In the genomic region with DNA sequence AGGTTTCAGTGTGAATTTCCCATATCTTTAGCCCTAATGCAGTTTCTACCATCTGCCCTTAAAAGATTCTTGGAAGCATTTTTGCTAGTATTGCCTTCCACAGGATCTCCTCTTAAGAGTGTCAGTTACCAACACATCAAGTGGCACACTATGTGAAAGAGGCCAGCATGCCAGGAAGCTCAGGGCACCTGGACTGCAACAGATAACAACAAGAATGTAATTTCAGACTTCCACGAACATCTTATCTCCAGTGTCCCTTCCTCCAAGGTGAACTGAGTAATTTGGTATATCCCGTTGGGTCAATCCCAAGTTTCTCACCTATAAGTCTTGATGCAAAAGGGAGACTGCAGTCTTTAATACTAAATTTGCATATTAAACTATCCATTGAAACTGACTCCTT, we compare ENCODE assay signal across 22 cellular contexts. TPM values are rescaled to one million over a fixed set of nuclear protein-coding genes. Genes with fewer than 3 reads are reported as not detected.
DNase-seq lines count a peak whose midpoint lies in the region; ATAC-seq and TF ChIP-seq lines count a peak whose summit lies in the region.
"Had no signal": no experiment of that assay in that cellular context is flagged by ENCODE, and none has a peak within 500 bp of the region (broad histone marks: within the 10 kb centered on the region; RNA-seq: fewer than 3 reads in every experiment).

No MANE protein-coding gene starts in this region.

- H3K36me3 Mint-ChIP-seq in endothelial cell (ENCODE audit: low read depth, unreplicated experiment), result no peaks in the 10 kb centered on the region
- H3K36me3 Mint-ChIP-seq: natural killer cell treated with Interleukin-12 subunit alpha and Interleukin-12 subunit beta and Interleukin-15 and Interleukin-18, amount 100 ng/mL, for 72 hours had no signal

- H3K27ac Mint-ChIP-seq in endothelial cell (ENCODE audit: unreplicated experiment), result peak overlapping the region; percentile 76
- H3K27ac Mint-ChIP-seq: activated CD8-positive, alpha-beta T cell treated with anti-CD3 and anti-CD28 coated beads, Interleukin-2, amount 10 ng/mL, durations not matched to agents 7 days and 5 days; activated naive CD4-positive, alpha-beta T cell treated with anti-CD3 and anti-CD28 coated beads for 36 hours; natural killer cell treated with Interleukin-12 subunit alpha and Interleukin-12 subunit beta and Interleukin-15 and Interleukin-18, amount 100 ng/mL, for 72 hours; T-helper 1 cell treated with Interleukin-12 subunit alpha and Interleukin-12 subunit beta and Interleukin-4 antibody, amounts not matched to agents 30 μg/mL and 1 μg/mL, for 36 hours had no signal

- CTCF ChIA-PET in Panc1 (lab: Charles Lee), result no interaction called here

- H3K36me3 ChIP-seq in left ventricle myocardium inferior (peaks cover 6% of the 10 kb centered on the region), Panc1 (ENCODE audit: control insufficient read depth, insufficient read depth, low read length) (no peaks in the 10 kb centered on the region), body of pancreas (replicated peaks in 1 of 2; ENCODE audit: insufficient read depth in 1 of 2, low read depth in 2 of 2) (no peaks in the 10 kb centered on the region)
- H3K36me3 ChIP-seq: BE2C had no signal

- H3K9me3 ChIP-seq in left ventricle myocardium inferior (replicated peaks) (no peaks in the 10 kb centered on the region), Panc1 (ENCODE audit: control insufficient read depth, insufficient read depth, low read depth, low read length) (no peaks in the 10 kb centered on the region), body of pancreas (no peaks in the 10 kb centered on the region)
- H3K9me3 ChIP-seq: BE2C, transverse colon had no signal

- no peaks in the 10 kb centered on the region for H3K9me3 Mint-ChIP-seq in endothelial cell (ENCODE audit: unreplicated experiment)
- H3K9me3 Mint-ChIP-seq: activated naive CD4-positive, alpha-beta T cell treated with anti-CD3 and anti-CD28 coated beads for 36 hours; natural killer cell treated with Interleukin-12 subunit alpha and Interleukin-12 subunit beta and Interleukin-15 and Interleukin-18, amount 100 ng/mL, for 72 hours; T-helper 1 cell treated with Interleukin-12 subunit alpha and Interleukin-12 subunit beta and Interleukin-4 antibody, amounts not matched to agents 30 μg/mL and 1 μg/mL, for 36 hours had no signal

- H3K27ac ChIP-seq in left ventricle myocardium inferior (replicated peaks), result no peak overlapping the region
- no peak overlapping the region for H3K27ac ChIP-seq in Panc1 (ENCODE audit: low read length)
- H3K27ac ChIP-seq in body of pancreas, result no peak overlapping the region
- H3K27ac ChIP-seq: GM23248, RWPE1, SK-N-MC, transverse colon had no signal

- 19 to 20% methylated on average over 2 of the region's 2 CpGs for WGBS in body of pancreas, 2 donors

- ATAC-seq in left ventricle myocardium superior (peak; percentile 40), Panc1 (no peak), GM18520 (IDR thresholded peaks at IDR 0.05; ENCODE audit: unreplicated experiment) (no peak), body of pancreas (no peak), HG03460 (IDR thresholded peaks at IDR 0.05; ENCODE audit: unreplicated experiment) (no peak)

- H3K27me3 Mint-ChIP-seq in endothelial cell (ENCODE audit: unreplicated experiment), result no peaks in the 10 kb centered on the region
- H3K27me3 Mint-ChIP-seq: natural killer cell treated with Interleukin-12 subunit alpha and Interleukin-12 subunit beta and Interleukin-15 and Interleukin-18, amount 100 ng/mL, for 72 hours had no signal

- BruUV-seq in Panc1 (replicated peaks; lab: Mats Ljungman, UMichigan), result no TSS peak

- H3K27me3 ChIP-seq in left ventricle myocardium inferior (ENCODE audit: low read depth) (no peaks in the 10 kb centered on the region), Panc1 (ENCODE audit: control insufficient read depth, insufficient read depth, low read length) (no peaks in the 10 kb centered on the region), body of pancreas (no peaks in the 10 kb centered on the region)
- H3K27me3 ChIP-seq: BE2C, transverse colon had no signal

- intact Hi-C loops in left ventricle myocardium superior (cut with micrococcal nuclease), result loop anchor here (1.0 kb wide), 1 partner anchor 160 kb away; no protein-coding TSS in a partner anchor
- intact Hi-C loops in left ventricle myocardium inferior (cut with micrococcal nuclease), result loop anchor here (5.0 kb wide), 1 partner anchor 157 kb away; no protein-coding TSS in a partner anchor
- intact Hi-C loops in Panc1 (cut with micrococcal nuclease; ENCODE audit: unreplicated experiment), result loop anchor here (1.0 kb wide), 1 partner anchor 160 kb away; no protein-coding TSS in a partner anchor
- intact Hi-C loops in body of pancreas (cut with DNase I), result loop anchor here (5.0 kb wide), 1 partner anchor 162 kb away; no protein-coding TSS in a partner anchor
- intact Hi-C loops in posterior cingulate gyrus (cut with DNase I), result no loop called here

- H3K4me3 Mint-ChIP-seq in endothelial cell (ENCODE audit: unreplicated experiment), result no peak overlapping the region
- H3K4me3 Mint-ChIP-seq: activated CD8-positive, alpha-beta T cell treated with anti-CD3 and anti-CD28 coated beads, Interleukin-2, amount 10 ng/mL, durations not matched to agents 7 days and 5 days; activated naive CD4-positive, alpha-beta T cell treated with anti-CD3 and anti-CD28 coated beads for 36 hours; natural killer cell treated with Interleukin-12 subunit alpha and Interleukin-12 subunit beta and Interleukin-15 and Interleukin-18, amount 100 ng/mL, for 72 hours; T-helper 1 cell treated with Interleukin-12 subunit alpha and Interleukin-12 subunit beta and Interleukin-4 antibody, amounts not matched to agents 30 μg/mL and 1 μg/mL, for 36 hours had no signal

- TF ChIP-seq CTCF in left ventricle myocardium inferior (IDR thresholded peaks at IDR 0.05; ENCODE audit: borderline replicate concordance) (no peak), Panc1 (IDR thresholded peaks at IDR 0.05) (0 out of 2 replicates have a peak, but pooled peaks have one; percentile 20), endothelial cell (IDR thresholded peaks at IDR 0.05; ENCODE audit: unreplicated experiment) (no peak), body of pancreas (IDR thresholded peaks at IDR 0.05) (no peak)

- no peak for TF ChIP-seq POLR2A in body of pancreas (IDR thresholded peaks at IDR 0.05)

- H3K4me1 ChIP-seq in left ventricle myocardium inferior (peaks cover 31% of the 10 kb centered on the region), Panc1 (ENCODE audit: control insufficient read depth, insufficient read depth, low read length) (no peaks in the 10 kb centered on the region), body of pancreas (peaks cover 15% of the 10 kb centered on the region)
- H3K4me1 ChIP-seq: BE2C had no signal

- POLR2A ChIA-PET in Panc1 (lab: Charles Lee), result no interaction called here

- no peak overlapping the region for H3K4me3 ChIP-seq in left ventricle myocardium inferior
- H3K4me3 ChIP-seq in Panc1 (ENCODE audit: low read depth in 2 of 2, low read length in 2 of 2), result no peak overlapping the region
- H3K4me3 ChIP-seq in body of pancreas, result no peak overlapping the region
- H3K4me3 ChIP-seq: GM23248, lung, SK-N-MC, transverse colon had no signal

- DNase-seq in left ventricle myocardium superior, result no peak
- DNase-seq in left ventricle myocardium inferior, result no peak
- no peak for DNase-seq in Panc1 (ENCODE audit: low read depth, low spot score)
- DNase-seq in endothelial cell (ENCODE audit: low spot score), result peak; percentile 20
- no peak for DNase-seq in body of pancreas
- DNase-seq in posterior cingulate gyrus, result no peak
- DNase-seq: activated CD8-positive, alpha-beta T cell treated with anti-CD3 and anti-CD28 coated beads, Interleukin-2, amount 10 ng/mL, durations not matched to agents 7 days and 5 days; DMS79; NCI-H1048; stimulated activated CD4-positive, alpha-beta T cell treated with anti-CD3 and anti-CD28 coated beads, Interleukin-15, amount 100 ng/mL, for 24 hours; stimulated activated CD4-positive, alpha-beta T cell treated with anti-CD3 and anti-CD28 coated beads, Interleukin-4, amount 100 ng/mL, for 4 hours; transverse colon had no signal

- peaks cover 30% of the 10 kb centered on the region for H3K4me1 Mint-ChIP-seq in endothelial cell (ENCODE audit: unreplicated experiment)

- in situ Hi-C loops in Panc1 (cut with HindIII; ENCODE audit: low pct_unique_long_range_greater_than_20kb, low sequenced_read_pairs), result no loop called here

RNA-seq across cellular contexts. Expression of a gene that starts 47.2 kb away (rescaled TPM):
- total RNA-seq in left ventricle myocardium superior, result 18.9 TPM
- total RNA-seq in left ventricle myocardium inferior, result 21.0 TPM
- 13.4 TPM for total RNA-seq in Panc1 (2021; ENCODE audit: unreplicated experiment)
- 8.7 TPM for polyA plus RNA-seq in Panc1 (2012; ENCODE audit: insufficient read length)
- total RNA-seq in endothelial cell (ENCODE audit: unreplicated experiment), result 30.3 TPM
- 10 to 100 TPM; 40.2 to 45.4 TPM for total RNA-seq in body of pancreas
